8 cellular contexts compared by ENCODE assay signal in genomic region chr20:40689100-40689942, GRCh38. TPM values are rescaled to one million over a fixed set of nuclear protein-coding genes. Genes with fewer than 3 reads are reported as not detected.
DNase-seq lines count a peak whose midpoint lies in the region; ATAC-seq and TF ChIP-seq lines count a peak whose summit lies in the region.

TSS of gene MAFB (minus strand) at chr20:40689236. CDS start at chr20:40688850, 386 bp downstream.

- H3K36me3 ChIP-seq in testis (ENCODE audit: low read depth, missing control alignments) (no peaks in the 10 kb centered on the region), Karpas-422 (ENCODE audit: insufficient read depth, low read length) (no peaks in the 10 kb centered on the region)

- peaks cover 18% of the 10 kb centered on the region for H3K36me3 Mint-ChIP-seq in nephron progenitor cell (ENCODE audit: low read depth)

- peak within 1 kb of the TSS; percentile 78 for H3K27ac Mint-ChIP-seq in nephron progenitor cell

- peak within 1 kb of the TSS; percentile 88 for H3K4me3 Mint-ChIP-seq in nephron progenitor cell

- H3K27me3 ChIP-seq in testis (no peaks in the 10 kb centered on the region), Karpas-422 (ENCODE audit: low read length) (no peaks in the 10 kb centered on the region)

- intact Hi-C loops in testis (cut with DNase I; ENCODE audit: low total_unique reads), result no loop called here

- H3K9me3 Mint-ChIP-seq in nephron progenitor cell, result no peaks in the 10 kb centered on the region

- DNase-seq in GM12864 (ENCODE audit: low read depth), result no peak
- DNase-seq in NCI-H226, result peak; percentile 79
- peak; percentile 5 for DNase-seq in activated T-helper 9 cell treated with anti-CD3 and anti-CD28 coated beads, Interleukin-2, amount 50 U/mL, for 16 hours (ENCODE audit: low read depth)
- peak; percentile 85 for DNase-seq in foreskin melanocyte
- DNase-seq in nephron progenitor cell, result peak; percentile 90
- peak; percentile 91 for DNase-seq in testis
- DNase-seq in Karpas-422, result no peak

- H3K9me3 ChIP-seq in testis (no peaks in the 10 kb centered on the region), Karpas-422 (ENCODE audit: low read length) (no peaks in the 10 kb centered on the region)

- peak; percentile 7 for ATAC-seq in HG02642 (IDR thresholded peaks at IDR 0.05; ENCODE audit: poor library complexity, unreplicated experiment)

- no peak within 1 kb of the TSS for H3K9ac ChIP-seq in Karpas-422 (ENCODE audit: low read length)

- H3K79me2 ChIP-seq in Karpas-422 (ENCODE audit: low read length), result no peaks in the 10 kb centered on the region

- no peak for TF ChIP-seq POLR2A in testis (IDR thresholded peaks at IDR 0.05)

- H3K4me3 ChIP-seq in GM12864 (ENCODE audit: low read depth, low read length) (peak within 1 kb of the TSS; percentile 22), testis (peak within 1 kb of the TSS; percentile 63 to 71), Karpas-422 (ENCODE audit: low read length) (no peak within 1 kb of the TSS)

- H3K27ac ChIP-seq in testis, result peak within 1 kb of the TSS; percentile 85 to 88
- H3K27ac ChIP-seq in Karpas-422 (ENCODE audit: low read length), result no peak within 1 kb of the TSS

- TF ChIP-seq CTCF in GM12864 (IDR thresholded peaks at IDR 0.05; ENCODE audit: low read depth, low read length, missing control alignments), result no peak
- TF ChIP-seq CTCF in nephron progenitor cell (IDR thresholded peaks at IDR 0.05), result no peak
- TF ChIP-seq CTCF in testis (IDR thresholded peaks at IDR 0.05), result peak in 1 of 3 experiments; percentile 6

- no peaks in the 10 kb centered on the region for H3K9me2 ChIP-seq in Karpas-422 (replicated peaks; ENCODE audit: insufficient read depth, low read length)

- H3K4me1 Mint-ChIP-seq in nephron progenitor cell, result peaks cover 49% of the 10 kb centered on the region

- WGBS in testis, 2 donors, result 0% methylated on average over 8 to 70 of the region's 85 CpGs

- H3K4me1 ChIP-seq in testis, result peaks cover 7% of the 10 kb centered on the region
- H3K4me1 ChIP-seq in Karpas-422 (ENCODE audit: low read length), result no peaks in the 10 kb centered on the region

- no peak within 1 kb of the TSS for H3K4me2 ChIP-seq in Karpas-422 (ENCODE audit: low read depth, low read length, poor library complexity, severe bottlenecking)

- no peak within 1 kb of the TSS for H2AFZ ChIP-seq in Karpas-422 (ENCODE audit: low read length)

- peaks cover 92% of the 10 kb centered on the region for H3K27me3 Mint-ChIP-seq in nephron progenitor cell (ENCODE audit: low read depth, poor library complexity)

- no peaks in the 10 kb centered on the region for H4K20me1 ChIP-seq in Karpas-422 (ENCODE audit: insufficient read depth, low read depth, low read length)

RNA-seq across cellular contexts. Expression of gene MAFB, which starts in this region (rescaled TPM):
- 10 to 100 TPM in 1 of 2 donors, 1 to 10 TPM in 1; 9.3 to 17.7 TPM for total RNA-seq in testis
- polyA plus RNA-seq in testis (ENCODE audit: insufficient read depth, low read depth, low replicate concordance), result 11.6 TPM
- total RNA-seq in Karpas-422 (2014; rRNA removed; shearing (Covaris generic); ENCODE audit: low replicate concordance), result not detected in 2 replicates

Comparison
In these comparisons a context has a peak if more than half of its experiments do, and no peak if none do; other contexts are left out.
1. RNA of gene MAFB (total RNA-seq): 9.3 to 17.7 TPM in testis; not detected in Karpas-422; every median in the first group is over 10 times any median in the second.
2. DNase-seq: peak in NCI-H226 (single experiment), activated T-helper 9 cell treated with anti-CD3 and anti-CD28 coated beads, Interleukin-2, amount 50 U/mL, for 16 hours (single experiment), foreskin melanocyte (single experiment), nephron progenitor cell (single experiment) and testis (single experiment); none in GM12864 (single experiment) and Karpas-422 (single experiment).